8 cellular contexts compared by ENCODE assay signal in the genomic region with DNA sequence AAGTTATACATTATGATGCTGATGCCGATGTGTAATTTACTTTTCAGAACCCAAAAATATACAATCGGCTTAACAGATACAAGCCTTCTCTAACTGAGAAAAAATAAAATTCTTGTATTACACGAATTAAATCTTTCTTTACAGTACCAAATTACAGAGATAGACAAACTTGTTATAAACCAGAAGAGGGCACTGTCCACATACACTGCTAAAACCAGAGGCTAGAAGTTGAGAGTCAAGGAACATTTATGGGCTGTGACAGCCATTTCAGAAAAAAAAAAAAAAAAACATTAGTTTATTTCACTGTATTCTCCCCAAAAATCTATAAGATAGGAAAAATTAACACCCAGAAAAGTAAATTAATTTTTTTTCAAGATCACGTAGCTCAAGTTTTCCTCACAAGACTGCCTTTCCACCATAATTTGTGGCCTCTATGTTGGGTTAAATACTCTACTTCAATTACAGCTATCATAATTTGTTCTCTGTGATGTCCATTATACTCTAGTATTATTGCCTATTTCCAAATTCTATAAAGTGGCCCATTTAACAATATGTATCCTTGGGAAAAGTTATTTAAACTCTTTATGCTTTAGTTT. TPM values are rescaled to one million over a fixed set of nuclear protein-coding genes. Genes with fewer than 3 reads are reported as not detected.
A peak's percentile ranks its signal among the peaks of the same experiment; 100 is the strongest.
DNase-seq lines count a peak whose midpoint lies in the region; ATAC-seq, FAIRE-seq and TF ChIP-seq lines count a peak whose summit lies in the region.

No MANE protein-coding gene starts in this region.

- no peak overlapping the region for H3K9ac ChIP-seq in K562 (ENCODE audit: insufficient read depth in 1 of 2, low read depth in 2 of 2, low read length in 2 of 2)

- H3K27ac Mint-ChIP-seq in Caco-2 (ENCODE audit: unreplicated experiment), result no peak overlapping the region

- TF ChIP-seq EP300 in K562 (IDR thresholded peaks at IDR 0.05; ENCODE audit: low read length), result no peak
- no peak for TF ChIP-seq EP300 in upper lobe of left lung (IDR thresholded peaks at IDR 0.05)

- TF ChIP-seq RAD21 in K562 (CRISPR knock-in tag; conservative IDR thresholded peaks at IDR 0.05 in 1 of 2, IDR thresholded peaks at IDR 0.05 in 1 of 2), result peak; percentile 90 to 93

- no peaks in the 10 kb centered on the region for H3K27me3 Mint-ChIP-seq in Caco-2 (ENCODE audit: insufficient read depth, unreplicated experiment)

- no peaks in the 10 kb centered on the region for H4K20me1 ChIP-seq in K562 (replicated peaks; ENCODE audit: control insufficient read depth, insufficient read depth, low read length)

- H3K4me1 Mint-ChIP-seq in Caco-2 (ENCODE audit: low read depth, unreplicated experiment), result peaks cover 9% of the 10 kb centered on the region

- H3K9me1 ChIP-seq in K562 (ENCODE audit: control insufficient read depth, insufficient read depth, low read length), result no peaks in the 10 kb centered on the region

- no peak overlapping the region for H3K4me2 ChIP-seq in K562 (ENCODE audit: insufficient read depth, low read length)

- H3K4me3 Mint-ChIP-seq in Caco-2 (ENCODE audit: unreplicated experiment), result no peak overlapping the region

- H3K79me2 ChIP-seq in K562 (ENCODE audit: control insufficient read depth, insufficient read depth, low read length), result peaks cover 42% of the 10 kb centered on the region

- peak in 1 of 2 experiments; percentile 30 for DNase-seq in Caco-2
- peak; percentile 6 for DNase-seq in NCI-H1105 (lab: John Stamatoyannopoulos, UW)
- peak; percentile 28 to 72 (median 44) for DNase-seq in K562 (ENCODE audit: extremely low read depth in 1 of 4, low spot score in 3 of 4)
- no peak for DNase-seq in upper lobe of left lung
- no peak for DNase-seq in NK-92 (lab: John Stamatoyannopoulos, UW; ENCODE audit: unreplicated experiment)

- 29% methylated on average over 4 of the region's 4 CpGs for WGBS in K562 (ENCODE audit: insufficient coverage, low coverage, missing lambda C conversion rate)
- 56 to 65% methylated on average over 4 of the region's 4 CpGs for WGBS in upper lobe of left lung, 2 donors

- H2AFZ ChIP-seq in K562 (ENCODE audit: low read depth, low read length), result peak overlapping the region; percentile 29; the same call in 1 of the 2 replicates

- in situ Hi-C loops in K562 (cut with MboI), result loop anchor here (5.0 to 10.0 kb wide), 2 partner anchors 158 to 295 kb away; no protein-coding TSS in a partner anchor

- H3K9me3 ChIP-seq in Caco-2 (no peaks in the 10 kb centered on the region), K562 (replicated peaks; ENCODE audit: control insufficient read depth, insufficient read depth, low read depth, low read length) (no peaks in the 10 kb centered on the region; the same call in 1 of the 2 replicates), upper lobe of left lung (no peaks in the 10 kb centered on the region)

- no peaks in the 10 kb centered on the region for H3K9me3 Mint-ChIP-seq in Caco-2 (ENCODE audit: unreplicated experiment)

- H3K27me3 ChIP-seq in Caco-2 (replicated peaks; ENCODE audit: control insufficient read depth, insufficient read depth, low read length) (no peaks in the 10 kb centered on the region), K562 (ENCODE audit: control insufficient read depth in 2 of 2, insufficient read depth in 2 of 2, low read length in 2 of 2) (no peaks in the 10 kb centered on the region), upper lobe of left lung (no peaks in the 10 kb centered on the region)

- FAIRE-seq in K562 (lab: Jason Lieb, UNC) (peak; percentile 65), islet of Langerhans (lab: Jason Lieb, UNC) (peak; percentile 91)

- POLR2A ChIA-PET in Caco-2 (lab: Charles Lee), result no interaction called here
- POLR2A ChIA-PET in K562 (lab: Yijun Ruan, JAX), result interaction anchor here (0.8 kb wide), 1 partner anchor 155 kb away, joined by 3 read pairs; no protein-coding TSS in a partner anchor

- peaks cover 44% of the 10 kb centered on the region for H3K36me3 Mint-ChIP-seq in Caco-2 (ENCODE audit: insufficient read depth, unreplicated experiment)

- intact Hi-C loops in Caco-2 (cut with micrococcal nuclease; ENCODE audit: unreplicated experiment) (loop anchor here (1.0 to 5.0 kb wide), 5 partner anchors 68 to 415 kb away; a partner anchor contains a TSS), K562 (cut with micrococcal nuclease) (loop anchor here (1.0 to 10.0 kb wide), 6 partner anchors 68 to 294 kb away; a partner anchor contains a TSS)

- CTCF ChIA-PET in Caco-2 (lab: Charles Lee) (interaction anchor here (0.6 to 2.4 kb wide), 4 partner anchors 130 to 294 kb away, joined by 4 to 29 read pairs (median 8); no protein-coding TSS in a partner anchor), K562 (lab: Yijun Ruan, JAX; ENCODE audit: low intra/inter-chr PET ratio) (interaction anchor here (0.6 to 2.7 kb wide), 9 partner anchors 57 to 703 kb away, joined by 3 to 20 read pairs (median 3); no protein-coding TSS in a partner anchor)

- no peaks in the 10 kb centered on the region for H3K36me3 ChIP-seq in Caco-2 (ENCODE audit: control insufficient read depth, insufficient read depth, low read length)
- peaks cover 37% of the 10 kb centered on the region; the same call in 2 of the 3 replicates for H3K36me3 ChIP-seq in K562 (ENCODE audit: control insufficient read depth, insufficient read depth, low read length)
- H3K36me3 ChIP-seq in upper lobe of left lung, result no peaks in the 10 kb centered on the region

- BruUV-seq in Caco-2 (replicated peaks; lab: Mats Ljungman, UMichigan) (no TSS peak), K562 (replicated peaks; lab: Mats Ljungman, UMichigan) (no TSS peak)

- H3K4me3 ChIP-seq in Caco-2 (ENCODE audit: low read depth, low read length), result no peak overlapping the region
- no peak overlapping the region for H3K4me3 ChIP-seq in K562
- H3K4me3 ChIP-seq in upper lobe of left lung, result no peak overlapping the region

- H3K4me1 ChIP-seq in Caco-2 (peaks cover 41% of the 10 kb centered on the region), K562 (replicated peaks in 1 of 2; ENCODE audit: control insufficient read depth in 2 of 2, insufficient read depth in 2 of 2, low read length in 2 of 2) (peaks cover 5 to 29% of the 10 kb centered on the region in 2 experiments; a peak in 3 of 5 replicates), upper lobe of left lung (no peaks in the 10 kb centered on the region)

- H3K27ac ChIP-seq in K562 (ENCODE audit: extremely low read depth, low read depth, low read length), result no peak overlapping the region
- H3K27ac ChIP-seq in upper lobe of left lung, result no peak overlapping the region

- TF ChIP-seq CTCF in Caco-2 (IDR thresholded peaks at IDR 0.05; ENCODE audit: insufficient read depth in 1 of 2, low read depth in 1 of 2, low read length in 1 of 2, severe bottlenecking in 1 of 2, unreplicated experiment in 1 of 2), result peak; percentile 44 to 55
- peak in 2 of 3 experiments; percentile 63 to 82; a peak in 4 of 6 replicates for TF ChIP-seq CTCF in K562 (IDR thresholded peaks at IDR 0.05 in 2 of 3, conservative IDR thresholded peaks at IDR 0.05 in 1 of 3; ENCODE audit: insufficient read depth in 2 of 3, low read depth in 1 of 3, low read length in 3 of 3)
- TF ChIP-seq CTCF in upper lobe of left lung (IDR thresholded peaks at IDR 0.05), result peak; percentile 44 to 70 (median 56)

- ATAC-seq in GM21526 (IDR thresholded peaks at IDR 0.05; ENCODE audit: low FRiP score, unreplicated experiment), result peak; percentile 66
- peak; percentile 83 for ATAC-seq in K562
- peak in 1 of 2 donors; percentile 75 for ATAC-seq in upper lobe of left lung (ENCODE audit: low FRiP score in 2 of 2)
- no peak for ATAC-seq in GM18517 (IDR thresholded peaks at IDR 0.05; ENCODE audit: unreplicated experiment)

- TF ChIP-seq POLR2A in K562 (conservative IDR thresholded peaks at IDR 0.05), result no peak
- no peak for TF ChIP-seq POLR2A in upper lobe of left lung (IDR thresholded peaks at IDR 0.05)

TF ChIP-seq in K562, 482 proteins besides CTCF, POLR2A, EP300 and RAD21 (continues in another document):
- TF ChIP-seq, protein P1, sequence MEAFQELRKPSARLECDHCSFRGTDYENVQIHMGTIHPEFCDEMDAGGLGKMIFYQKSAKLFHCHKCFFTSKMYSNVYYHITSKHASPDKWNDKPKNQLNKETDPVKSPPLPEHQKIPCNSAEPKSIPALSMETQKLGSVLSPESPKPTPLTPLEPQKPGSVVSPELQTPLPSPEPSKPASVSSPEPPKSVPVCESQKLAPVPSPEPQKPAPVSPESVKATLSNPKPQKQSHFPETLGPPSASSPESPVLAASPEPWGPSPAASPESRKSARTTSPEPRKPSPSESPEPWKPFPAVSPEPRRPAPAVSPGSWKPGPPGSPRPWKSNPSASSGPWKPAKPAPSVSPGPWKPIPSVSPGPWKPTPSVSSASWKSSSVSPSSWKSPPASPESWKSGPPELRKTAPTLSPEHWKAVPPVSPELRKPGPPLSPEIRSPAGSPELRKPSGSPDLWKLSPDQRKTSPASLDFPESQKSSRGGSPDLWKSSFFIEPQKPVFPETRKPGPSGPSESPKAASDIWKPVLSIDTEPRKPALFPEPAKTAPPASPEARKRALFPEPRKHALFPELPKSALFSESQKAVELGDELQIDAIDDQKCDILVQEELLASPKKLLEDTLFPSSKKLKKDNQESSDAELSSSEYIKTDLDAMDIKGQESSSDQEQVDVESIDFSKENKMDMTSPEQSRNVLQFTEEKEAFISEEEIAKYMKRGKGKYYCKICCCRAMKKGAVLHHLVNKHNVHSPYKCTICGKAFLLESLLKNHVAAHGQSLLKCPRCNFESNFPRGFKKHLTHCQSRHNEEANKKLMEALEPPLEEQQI (IDR thresholded peaks at IDR 0.05), result 0 out of 2 replicates have a peak, but pooled peaks have one; percentile 38
- TF ChIP-seq CHD1 (IDR thresholded peaks at IDR 0.05; ENCODE audit: low read length), result no peak

RNA-seq across cellular contexts. Expression of a gene that starts 12.0 kb away (rescaled TPM):
- 35.5 and 37.0 TPM in 2 replicates for total RNA-seq in Caco-2 (2022)
- total RNA-seq in K562 (2011; cell fraction: chromatin; rRNA removed; ENCODE audit: low replicate concordance), result 6.4 and 18.1 TPM in 2 replicates
- 3.8 and 5.1 TPM in 2 replicates for total RNA-seq in K562 (2011; cell fraction: nucleolus; rRNA removed)
- 12.1 and 22.8 TPM in 2 replicates for total RNA-seq in K562 (2011; cell fraction: nucleoplasm; rRNA removed)
- total RNA-seq in K562 (2014; rRNA removed), result 2.5 and 3.9 TPM in 2 replicates
- total RNA-seq in K562 (2014; rRNA removed; fragmentation: Illumina TruSeq; extraction: Trizol), result 5.0 and 7.3 TPM in 2 replicates
- total RNA-seq in K562 (2015; rRNA removed; fragmentation: Illumina TruSeq; extraction: Trizol), result 2.4 and 2.6 TPM in 2 replicates
- 2.9 and 4.5 TPM in 2 replicates for total RNA-seq in K562 (2021)
- 2.7 and 7.2 TPM in 2 replicates for polyA plus RNA-seq in K562 (2011; rRNA removed)
- 0.89 and 4.7 TPM in 2 replicates for polyA plus RNA-seq in K562 (2011; cell fraction: cytosol; rRNA removed)
- polyA plus RNA-seq in K562 (2011; cell fraction: nucleus; rRNA removed), result 2.5 and 7.7 TPM in 2 replicates
- 1.9 and 2.3 TPM in 2 replicates for polyA plus RNA-seq in K562 (2012)
- polyA plus RNA-seq in K562 (2014; fragmentation: Illumina TruSeq; extraction: Trizol), result 2.3 and 4.5 TPM in 2 replicates
- polyA plus RNA-seq in K562 (2014; fragmentation: Nextera tagmentation; extraction: Ambion mirVana), result 1 to 10 TPM in 1 of 2 experiments, under 1 TPM in 1; 0.97 to 1.2 TPM
- 1.5 and 3.1 TPM in 2 replicates for polyA plus RNA-seq in K562 (2014; rRNA removed)
- polyA minus RNA-seq in K562 (2011; rRNA and poly(A)+ RNA removed), result 3.3 and 10.0 TPM in 2 replicates
- polyA minus RNA-seq in K562 (2011; cell fraction: cytosol; rRNA and poly(A)+ RNA removed), result 1.0 and 3.7 TPM in 2 replicates
- 5.1 and 13.9 TPM in 2 replicates for polyA minus RNA-seq in K562 (2011; cell fraction: nucleus; rRNA and poly(A)+ RNA removed)
- total RNA-seq in upper lobe of left lung, result 1 to 10 TPM in 5 of 6 donors, under 1 TPM in 1; 0.94 to 3.7 (median 1.1) TPM

Comparison
In these comparisons a context has a peak if more than half of its experiments do, and no peak if none do; other contexts are left out.
1. DNase-seq: peak in NCI-H1105 (single experiment) and K562 (4 of 4); none in upper lobe of left lung (0 of 2) and NK-92 (single experiment).
2. Peak in every context shown above with its lines, with median percentiles within 50 percentile points of each other: CTCF ChIP-seq.